ENCODE assay signal across 1 cellular context in genomic region chr5:1801061-1801953, GRCh38.
A peak's percentile ranks its signal among the peaks of the same experiment; 100 is the strongest.
TF ChIP-seq lines count a peak whose summit lies in the region.

NDUFS6 (plus strand) TSS chr5:1801407; CDS start chr5:1801418, 11 bp downstream.

TF ChIP-seq in HepG2, 621 proteins besides CTCF, POLR2A, EP300 and RAD21 (continued from another document and continues in another):
- no peak for TF ChIP-seq GRHL1 (CRISPR knock-in tag; conservative IDR thresholded peaks at IDR 0.05)
- TF ChIP-seq ETS1 (CRISPR knock-in tag; IDR thresholded peaks at IDR 0.05) = 0 out of 2 replicates have a peak, but pooled peaks have one; percentile 46
- no peak for TF ChIP-seq ARNT (IDR thresholded peaks at IDR 0.05)
- no peak for TF ChIP-seq ZNF414 (CRISPR knock-in tag; IDR thresholded peaks at IDR 0.05)
- TF ChIP-seq ZNF557 (CRISPR knock-in tag; IDR thresholded peaks at IDR 0.05) = no peak
- TF ChIP-seq JUND (CRISPR knock-in tag; IDR thresholded peaks at IDR 0.05) = no peak
- no peak for TF ChIP-seq NCOA5 (CRISPR knock-in tag; IDR thresholded peaks at IDR 0.05)
- 0 out of 2 replicates have a peak, but pooled peaks have one; percentile 73 for TF ChIP-seq ZNF703 (CRISPR knock-in tag; IDR thresholded peaks at IDR 0.05; ENCODE audit: borderline replicate concordance)
- TF ChIP-seq ZNF343 (CRISPR knock-in tag; IDR thresholded peaks at IDR 0.05) = peak; percentile 36; the same call in 1 of the 2 replicates
- peak; percentile 86 for TF ChIP-seq ZFX (CRISPR knock-in tag; IDR thresholded peaks at IDR 0.05; ENCODE audit: low read depth)
- TF ChIP-seq HIC2 (CRISPR knock-in tag; IDR thresholded peaks at IDR 0.05; ENCODE audit: low read depth) = peak; percentile 83
- no peak for TF ChIP-seq RBM39 (IDR thresholded peaks at IDR 0.05; ENCODE audit: low read depth, low read length, poor library complexity, severe bottlenecking)
- TF ChIP-seq GPBP1L1 (CRISPR knock-in tag; IDR thresholded peaks at IDR 0.05) = no peak
- no peak; the same call in 1 of the 2 replicates for TF ChIP-seq ZNF205 (CRISPR knock-in tag; IDR thresholded peaks at IDR 0.05)
- no peak for TF ChIP-seq NFE2L2 (IDR thresholded peaks at IDR 0.05; ENCODE audit: low read length)
- TF ChIP-seq ZNF337 (CRISPR knock-in tag; IDR thresholded peaks at IDR 0.05; ENCODE audit: borderline replicate concordance, low read depth) = no peak
- peak; percentile 58; the same call in 1 of the 2 replicates for TF ChIP-seq ZNF777 (CRISPR knock-in tag; IDR thresholded peaks at IDR 0.05)
- peak; percentile 83 for TF ChIP-seq AGO2 (optimal IDR thresholded peaks at IDR 0.05; ENCODE audit: low read depth, low read length)
- no peak for TF ChIP-seq ZNF737 (CRISPR knock-in tag; IDR thresholded peaks at IDR 0.05; ENCODE audit: borderline replicate concordance)
- TF ChIP-seq ZBTB46 (CRISPR knock-in tag; IDR thresholded peaks at IDR 0.05; ENCODE audit: borderline replicate concordance) = 0 out of 2 replicates have a peak, but pooled peaks have one; percentile 61
- TF ChIP-seq SRSF1 (optimal IDR thresholded peaks at IDR 0.05; ENCODE audit: low read depth, low read length) = no peak
- peak; percentile 44; the same call in 1 of the 2 replicates for TF ChIP-seq ZNF451 (CRISPR knock-in tag; IDR thresholded peaks at IDR 0.05)
- TF ChIP-seq TRIM22 (IDR thresholded peaks at IDR 0.05) = no peak
- peak; percentile 96; the same call in 1 of the 2 replicates for TF ChIP-seq EEA1 (CRISPR knock-in tag; IDR thresholded peaks at IDR 0.05; ENCODE audit: borderline replicate concordance)
- TF ChIP-seq ATAD3A (CRISPR knock-in tag; IDR thresholded peaks at IDR 0.05) = no peak
- TF ChIP-seq ZBTB2 (CRISPR knock-in tag; IDR thresholded peaks at IDR 0.05; ENCODE audit: low read depth) = peak; percentile 72
- no peak; the same call in 1 of the 2 replicates for TF ChIP-seq MED1 (CRISPR knock-in tag; IDR thresholded peaks at IDR 0.05)
- no peak for TF ChIP-seq ZNF615 (CRISPR knock-in tag; IDR thresholded peaks at IDR 0.05; ENCODE audit: borderline replicate concordance)
- TF ChIP-seq CHD2 (IDR thresholded peaks at IDR 0.05; ENCODE audit: low read depth, low read length) = no peak
- no peak; the same call in 1 of the 2 replicates for TF ChIP-seq REL (CRISPR knock-in tag; conservative IDR thresholded peaks at IDR 0.05)
- peak; percentile 66; the same call in 1 of the 2 replicates for TF ChIP-seq DR1 (CRISPR knock-in tag; IDR thresholded peaks at IDR 0.05)
- TF ChIP-seq SRSF4 (IDR thresholded peaks at IDR 0.05; ENCODE audit: low read depth, low read length, poor library complexity, severe bottlenecking) = no peak
- TF ChIP-seq KDM2A (CRISPR knock-in tag; IDR thresholded peaks at IDR 0.05; ENCODE audit: borderline replicate concordance, low read depth) = peak; percentile 96
- no peak for TF ChIP-seq ZNF550 (CRISPR knock-in tag; IDR thresholded peaks at IDR 0.05; ENCODE audit: borderline replicate concordance)
- no peak for TF ChIP-seq HCFC1 (IDR thresholded peaks at IDR 0.05; ENCODE audit: low read depth, low read length)
- TF ChIP-seq NR1H2 (CRISPR knock-in tag; IDR thresholded peaks at IDR 0.05; ENCODE audit: borderline replicate concordance, low read depth) = 0 out of 2 replicates have a peak, but pooled peaks have one; percentile 32
- 0 out of 2 replicates have a peak, but pooled peaks have one; percentile 73 for TF ChIP-seq ZNF44 (CRISPR knock-in tag; IDR thresholded peaks at IDR 0.05)
- no peak for TF ChIP-seq ZEB1 (IDR thresholded peaks at IDR 0.05; ENCODE audit: insufficient replicate concordance, low read depth)
- TF ChIP-seq SNAI1 (CRISPR knock-in tag; IDR thresholded peaks at IDR 0.05; ENCODE audit: borderline replicate concordance) = no peak
- no peak for TF ChIP-seq RFX1 (IDR thresholded peaks at IDR 0.05)
- no peak for TF ChIP-seq PHF5A (CRISPR knock-in tag; IDR thresholded peaks at IDR 0.05; ENCODE audit: low read depth, unreplicated experiment)
- TF ChIP-seq NR2C2 (CRISPR knock-in tag; IDR thresholded peaks at IDR 0.05; ENCODE audit: borderline replicate concordance) = peak; percentile 99
- peak; percentile 88 for TF ChIP-seq HNF1B (CRISPR knock-in tag; IDR thresholded peaks at IDR 0.05)
- peak; percentile 94 for TF ChIP-seq YEATS4 (CRISPR knock-in tag; IDR thresholded peaks at IDR 0.05; ENCODE audit: borderline replicate concordance)
- peak; percentile 94 for TF ChIP-seq ZNF782 (CRISPR knock-in tag; IDR thresholded peaks at IDR 0.05; ENCODE audit: borderline replicate concordance)
- no peak for TF ChIP-seq HBP1 (CRISPR knock-in tag; IDR thresholded peaks at IDR 0.05; ENCODE audit: low read depth)
- no peak for TF ChIP-seq BCLAF1 (IDR thresholded peaks at IDR 0.05)
- peak; percentile 82; the same call in 1 of the 2 replicates for TF ChIP-seq SAFB2 (CRISPR knock-in tag; IDR thresholded peaks at IDR 0.05; ENCODE audit: borderline replicate concordance, low read depth)
